1 cellular context compared by ENCODE assay signal in genomic region chr13:98050041-98050466, GRCh38.
TF ChIP-seq lines count a peak whose summit lies in the region.

No MANE protein-coding gene starts in this region.

TF ChIP-seq in HepG2, 621 proteins besides CTCF, POLR2A, EP300 and RAD21 (continued from another document and continues in another):
- no peak for TF ChIP-seq NFAT5 (CRISPR knock-in tag; IDR thresholded peaks at IDR 0.05)
- TF ChIP-seq BCLAF1 (IDR thresholded peaks at IDR 0.05), result no peak
- no peak for TF ChIP-seq ZNF383 (CRISPR knock-in tag; IDR thresholded peaks at IDR 0.05; ENCODE audit: borderline replicate concordance)
- no peak for TF ChIP-seq SAFB2 (CRISPR knock-in tag; IDR thresholded peaks at IDR 0.05; ENCODE audit: borderline replicate concordance, low read depth)
- TF ChIP-seq ZNF382 (CRISPR knock-in tag; IDR thresholded peaks at IDR 0.05; ENCODE audit: borderline replicate concordance), result no peak
- TF ChIP-seq TFDP1 (CRISPR knock-in tag; IDR thresholded peaks at IDR 0.05; ENCODE audit: borderline replicate concordance), result no peak
- 0 out of 2 replicates have a peak, but pooled peaks have one; percentile 49 for TF ChIP-seq MIER2 (CRISPR knock-in tag; IDR thresholded peaks at IDR 0.05)
- peak; percentile 85 for TF ChIP-seq TCF7 (IDR thresholded peaks at IDR 0.05; ENCODE audit: low read depth)
- TF ChIP-seq ZNF317 (CRISPR knock-in tag; IDR thresholded peaks at IDR 0.05), result no peak
- no peak for TF ChIP-seq HOXA7 (CRISPR knock-in tag; IDR thresholded peaks at IDR 0.05)
- TF ChIP-seq ZFP91 (CRISPR knock-in tag; IDR thresholded peaks at IDR 0.05; ENCODE audit: borderline replicate concordance), result 0 out of 2 replicates have a peak, but pooled peaks have one; percentile 6
- no peak for TF ChIP-seq NFYC (CRISPR knock-in tag; IDR thresholded peaks at IDR 0.05)
- no peak for TF ChIP-seq NRL (CRISPR knock-in tag; IDR thresholded peaks at IDR 0.05; ENCODE audit: borderline replicate concordance)
- TF ChIP-seq ZHX1 (CRISPR knock-in tag; IDR thresholded peaks at IDR 0.05; ENCODE audit: low read depth), result no peak
- TF ChIP-seq TERF1 (CRISPR knock-in tag; IDR thresholded peaks at IDR 0.05), result no peak
- no peak for TF ChIP-seq ZNF543 (CRISPR knock-in tag; IDR thresholded peaks at IDR 0.05)
- TF ChIP-seq GFI1 (CRISPR knock-in tag; IDR thresholded peaks at IDR 0.05; ENCODE audit: borderline replicate concordance), result peak; percentile 96
- no peak for TF ChIP-seq MATR3 (CRISPR knock-in tag; IDR thresholded peaks at IDR 0.05)
- no peak for TF ChIP-seq ZNF607 (CRISPR knock-in tag; IDR thresholded peaks at IDR 0.05; ENCODE audit: borderline replicate concordance)
- TF ChIP-seq MXI1 (IDR thresholded peaks at IDR 0.05; ENCODE audit: borderline replicate concordance, low read depth, low read length), result 0 out of 3 replicates have a peak, but pooled peaks have one; percentile 57
- TF ChIP-seq POLR2AphosphoS5 (IDR thresholded peaks at IDR 0.05; ENCODE audit: low read depth, low read length), result no peak
- no peak for TF ChIP-seq ZNF569 (CRISPR knock-in tag; IDR thresholded peaks at IDR 0.05; ENCODE audit: borderline replicate concordance)
- peak; percentile 62 for TF ChIP-seq FOXP1 (IDR thresholded peaks at IDR 0.05)
- peak; percentile 91 for TF ChIP-seq FOXP1 (CRISPR knock-in tag; IDR thresholded peaks at IDR 0.05)
- no peak for TF ChIP-seq ZNF577 (CRISPR knock-in tag; IDR thresholded peaks at IDR 0.05; ENCODE audit: borderline replicate concordance, low read depth)
- TF ChIP-seq HOXA5 (CRISPR knock-in tag; IDR thresholded peaks at IDR 0.05), result no peak
- no peak for TF ChIP-seq ZNF251 (CRISPR knock-in tag; IDR thresholded peaks at IDR 0.05)
- TF ChIP-seq HMGXB4 (CRISPR knock-in tag; IDR thresholded peaks at IDR 0.05; ENCODE audit: borderline replicate concordance in 1 of 2, low read depth in 1 of 2), result peak in 1 of 2 experiments; percentile 35; a peak in 1 of 4 replicates
- no peak for TF ChIP-seq ZNF710 (CRISPR knock-in tag; IDR thresholded peaks at IDR 0.05; ENCODE audit: borderline replicate concordance)
- TF ChIP-seq BORCS8-MEF2B (CRISPR knock-in tag; IDR thresholded peaks at IDR 0.05), result no peak
- TF ChIP-seq NFKB2 (CRISPR knock-in tag; IDR thresholded peaks at IDR 0.05; ENCODE audit: borderline replicate concordance), result no peak
- no peak for TF ChIP-seq FOXM1 (CRISPR knock-in tag; IDR thresholded peaks at IDR 0.05)
- TF ChIP-seq PTBP1 (IDR thresholded peaks at IDR 0.05; ENCODE audit: low read depth, low read length, poor library complexity, severe bottlenecking), result no peak
- TF ChIP-seq TOPORS (CRISPR knock-in tag; IDR thresholded peaks at IDR 0.05), result no peak
- no peak for TF ChIP-seq E2F1 (CRISPR knock-in tag; IDR thresholded peaks at IDR 0.05)
